In the genomic region with DNA sequence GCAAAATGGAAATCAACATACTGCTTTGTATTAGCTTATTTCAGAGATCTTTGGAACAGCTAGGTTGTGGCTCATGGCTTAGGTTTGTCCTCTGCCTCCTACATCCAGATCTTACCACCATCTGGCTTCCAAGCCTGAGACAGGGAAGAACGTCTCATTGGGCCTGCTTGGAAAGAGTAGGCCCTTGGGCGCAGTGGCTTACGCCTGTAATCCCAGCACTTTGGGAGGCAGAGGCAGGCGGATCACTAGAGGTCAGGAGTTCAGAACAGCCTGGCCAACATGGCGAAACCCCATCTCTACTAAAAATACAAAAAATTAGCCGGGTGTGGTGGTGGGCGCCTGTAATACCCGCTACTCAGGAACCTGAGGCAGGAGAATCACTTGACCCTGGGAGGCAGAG, we compare ENCODE assay signal across 7 cellular contexts.
DNase-seq lines count a peak whose midpoint lies in the region; ATAC-seq and TF ChIP-seq lines count a peak whose summit lies in the region.
"Not testable (repeated sequence)": the region's sequence is repeated elsewhere in the genome, so short reads cannot be mapped to it uniquely, and the experiment has no call there.

No MANE protein-coding gene starts in this region.

- H3K4me3 ChIP-seq in trophoblast cell (ENCODE audit: low read depth, low read length), result not testable (repeated sequence)

- TF ChIP-seq CTCF in WTC11 (IDR thresholded peaks at IDR 0.05), result not testable (repeated sequence)

- H3K4me1 ChIP-seq in trophoblast cell (ENCODE audit: control insufficient read depth in 1 of 2, insufficient read depth in 2 of 2, low read length in 2 of 2), result not testable (repeated sequence)

- not testable (repeated sequence) for H2AFZ ChIP-seq in trophoblast cell (ENCODE audit: insufficient read depth, low read length, poor library complexity)

- H3K4me1 Mint-ChIP-seq in WTC11 (peaks cover 12% of the 10 kb centered on the region), memory B cell (peaks cover 13% of the 10 kb centered on the region)
- peaks cover 65% of the 10 kb centered on the region for H3K4me1 Mint-ChIP-seq in activated T-cell treated with anti-CD3 and anti-CD28 coated beads, Interleukin-2, amount 50 U/mL, for 24 hours (ENCODE audit: low read depth)
- H3K4me1 Mint-ChIP-seq in activated naive CD4-positive, alpha-beta T cell treated with anti-CD3 and anti-CD28 coated beads for 36 hours (ENCODE audit: low read depth), result peaks cover 57% of the 10 kb centered on the region
- H3K4me1 Mint-ChIP-seq in activated naive CD8-positive, alpha-beta T cell treated with anti-CD3 and anti-CD28 coated beads, Interleukin-2, amount 50 U/mL, for 24 hours, result peaks cover 50% of the 10 kb centered on the region

- peak overlapping the region; percentile 42 for H3K23ac ChIP-seq in trophoblast cell (ENCODE audit: low read length)

- not testable (repeated sequence) for H3K79me1 ChIP-seq in trophoblast cell (ENCODE audit: low read length)

- intact Hi-C loops in activated naive CD4-positive, alpha-beta T cell treated with anti-CD3 and anti-CD28 coated beads for 36 hours (cut with micrococcal nuclease), result loop anchor here (5.0 kb wide), 1 partner anchor 269 kb away; no protein-coding TSS in a partner anchor

- not testable (repeated sequence) for H3K14ac ChIP-seq in trophoblast cell (ENCODE audit: low read length)

- H4K91ac ChIP-seq in trophoblast cell (ENCODE audit: low read depth, low read length), result not testable (repeated sequence)

- not testable (repeated sequence) for ATAC-seq in WTC11; activated naive CD8-positive, alpha-beta T cell treated with anti-CD3 and anti-CD28 coated beads, Interleukin-2, amount 50 U/mL, for 24 hours; memory B cell (ENCODE audit: low read depth)

- not testable (repeated sequence) for H2BK120ac ChIP-seq in trophoblast cell (ENCODE audit: insufficient read depth, low read length, poor library complexity)

- H3K27me3 ChIP-seq in trophoblast cell (ENCODE audit: insufficient read depth, low read length), result not testable (repeated sequence)

- not testable (repeated sequence) for H3K4me3 Mint-ChIP-seq in WTC11; activated T-cell treated with anti-CD3 and anti-CD28 coated beads, Interleukin-2, amount 50 U/mL, for 24 hours; activated naive CD4-positive, alpha-beta T cell treated with anti-CD3 and anti-CD28 coated beads for 36 hours; activated naive CD8-positive, alpha-beta T cell treated with anti-CD3 and anti-CD28 coated beads, Interleukin-2, amount 50 U/mL, for 24 hours; memory B cell

- H3K4me2 ChIP-seq in trophoblast cell (ENCODE audit: low read length), result not testable (repeated sequence)

- not testable (repeated sequence) for H3K18ac ChIP-seq in trophoblast cell (ENCODE audit: low read length)

- H3K79me2 ChIP-seq in trophoblast cell (ENCODE audit: control insufficient read depth, insufficient read depth, low read length, poor library complexity), result not testable (repeated sequence)

- WGBS in trophoblast cell (ENCODE audit: extremely low coverage, insufficient coverage, insufficient read length), result no CpG with 5 or more reads among the region's 8 CpGs

- not testable (repeated sequence) for H3K9me3 Mint-ChIP-seq in WTC11; activated T-cell treated with anti-CD3 and anti-CD28 coated beads, Interleukin-2, amount 50 U/mL, for 24 hours; activated naive CD4-positive, alpha-beta T cell treated with anti-CD3 and anti-CD28 coated beads for 36 hours; activated naive CD8-positive, alpha-beta T cell treated with anti-CD3 and anti-CD28 coated beads, Interleukin-2, amount 50 U/mL, for 24 hours; memory B cell

- CTCF ChIA-PET in WTC11 (lab: Charles Lee), result not testable (repeated sequence)
- CTCF ChIA-PET in activated naive CD4-positive, alpha-beta T cell treated with anti-CD3 and anti-CD28 coated beads for 36 hours (lab: Charles Lee), result interaction anchor here (0.6 to 1.1 kb wide), 3 partner anchors 150 to 207 kb away, joined by 3 to 4 read pairs (median 3); no protein-coding TSS in a partner anchor

- POLR2A ChIA-PET in WTC11 (lab: Charles Lee), result not testable (repeated sequence)

- not testable (repeated sequence) for H3K9ac ChIP-seq in trophoblast cell (ENCODE audit: low read length)

- H3K27ac ChIP-seq in trophoblast cell (ENCODE audit: low read depth, low read length), result not testable (repeated sequence)

- H2BK5ac ChIP-seq in trophoblast cell (ENCODE audit: low read depth, low read length, poor library complexity), result not testable (repeated sequence)

- not testable (repeated sequence) for H4K12ac ChIP-seq in trophoblast cell (ENCODE audit: low read depth, low read length)

- H3K4ac ChIP-seq in trophoblast cell (ENCODE audit: low read depth, low read length), result not testable (repeated sequence)

- H2BK12ac ChIP-seq in trophoblast cell (ENCODE audit: low read length), result not testable (repeated sequence)

- peak; percentile 77 for DNase-seq in NCI-H82 (lab: John Stamatoyannopoulos, UW)
- DNase-seq in WTC11 (ENCODE audit: low spot score); activated T-cell treated with anti-CD3 and anti-CD28 coated beads, Interleukin-2, amount 50 U/mL, for 24 hours; activated naive CD4-positive, alpha-beta T cell treated with anti-CD3 and anti-CD28 coated beads for 36 hours; activated naive CD8-positive, alpha-beta T cell treated with anti-CD3 and anti-CD28 coated beads, Interleukin-2, amount 50 U/mL, for 24 hours; memory B cell (ENCODE audit: low spot score in 2 of 2); trophoblast cell: not testable (repeated sequence)

- H3K27ac Mint-ChIP-seq in WTC11, result peak overlapping the region; percentile 35; the same call in 1 of the 2 replicates
- H3K27ac Mint-ChIP-seq in activated T-cell treated with anti-CD3 and anti-CD28 coated beads, Interleukin-2, amount 50 U/mL, for 24 hours, result peak overlapping the region; percentile 97
- peak overlapping the region; percentile 9 for H3K27ac Mint-ChIP-seq in activated naive CD4-positive, alpha-beta T cell treated with anti-CD3 and anti-CD28 coated beads for 36 hours
- peak overlapping the region; percentile 29 for H3K27ac Mint-ChIP-seq in activated naive CD8-positive, alpha-beta T cell treated with anti-CD3 and anti-CD28 coated beads, Interleukin-2, amount 50 U/mL, for 24 hours
- peak overlapping the region; percentile 55 for H3K27ac Mint-ChIP-seq in memory B cell

- not testable (repeated sequence) for H3K9me3 ChIP-seq in trophoblast cell (ENCODE audit: insufficient read depth, low read depth, low read length)

- H2AK5ac ChIP-seq in trophoblast cell (ENCODE audit: low read length), result not testable (repeated sequence)

- peaks cover 40% of the 10 kb centered on the region for H3K36me3 Mint-ChIP-seq in WTC11
- H3K36me3 Mint-ChIP-seq in activated T-cell treated with anti-CD3 and anti-CD28 coated beads, Interleukin-2, amount 50 U/mL, for 24 hours (ENCODE audit: low read depth), result peaks cover 98% of the 10 kb centered on the region
- H3K36me3 Mint-ChIP-seq in activated naive CD4-positive, alpha-beta T cell treated with anti-CD3 and anti-CD28 coated beads for 36 hours (ENCODE audit: low read depth), result peaks cover 46% of the 10 kb centered on the region
- peaks cover 57% of the 10 kb centered on the region for H3K36me3 Mint-ChIP-seq in activated naive CD8-positive, alpha-beta T cell treated with anti-CD3 and anti-CD28 coated beads, Interleukin-2, amount 50 U/mL, for 24 hours (ENCODE audit: low read depth)
- H3K36me3 Mint-ChIP-seq in memory B cell, result peaks cover 28% of the 10 kb centered on the region

- not testable (repeated sequence) for H4K8ac ChIP-seq in trophoblast cell (ENCODE audit: low read depth, low read length)

- H3K36me3 ChIP-seq in trophoblast cell (ENCODE audit: control insufficient read depth in 1 of 2, insufficient read depth in 2 of 2, low read length in 2 of 2), result peaks cover 16 to 34% of the 10 kb centered on the region in 2 experiments

- not testable (repeated sequence) for H3K27me3 Mint-ChIP-seq in WTC11 (ENCODE audit: low read depth); activated T-cell treated with anti-CD3 and anti-CD28 coated beads, Interleukin-2, amount 50 U/mL, for 24 hours; activated naive CD4-positive, alpha-beta T cell treated with anti-CD3 and anti-CD28 coated beads for 36 hours (ENCODE audit: low read depth); activated naive CD8-positive, alpha-beta T cell treated with anti-CD3 and anti-CD28 coated beads, Interleukin-2, amount 50 U/mL, for 24 hours; memory B cell

Comparison
In these comparisons a context has a peak if more than half of its experiments do, and no peak if none do; other contexts are left out.
1. H3K27ac Mint-ChIP-seq: peak in every context shown above with its lines; median percentile 97 in activated T-cell treated with anti-CD3 and anti-CD28 coated beads, Interleukin-2, amount 50 U/mL, for 24 hours; 55 in memory B cell; 35 in WTC11; 29 in activated naive CD8-positive, alpha-beta T cell treated with anti-CD3 and anti-CD28 coated beads, Interleukin-2, amount 50 U/mL, for 24 hours; 9 in activated naive CD4-positive, alpha-beta T cell treated with anti-CD3 and anti-CD28 coated beads for 36 hours.